Comparison of ENCODE assay signal across 17 cellular contexts in the genomic region with DNA sequence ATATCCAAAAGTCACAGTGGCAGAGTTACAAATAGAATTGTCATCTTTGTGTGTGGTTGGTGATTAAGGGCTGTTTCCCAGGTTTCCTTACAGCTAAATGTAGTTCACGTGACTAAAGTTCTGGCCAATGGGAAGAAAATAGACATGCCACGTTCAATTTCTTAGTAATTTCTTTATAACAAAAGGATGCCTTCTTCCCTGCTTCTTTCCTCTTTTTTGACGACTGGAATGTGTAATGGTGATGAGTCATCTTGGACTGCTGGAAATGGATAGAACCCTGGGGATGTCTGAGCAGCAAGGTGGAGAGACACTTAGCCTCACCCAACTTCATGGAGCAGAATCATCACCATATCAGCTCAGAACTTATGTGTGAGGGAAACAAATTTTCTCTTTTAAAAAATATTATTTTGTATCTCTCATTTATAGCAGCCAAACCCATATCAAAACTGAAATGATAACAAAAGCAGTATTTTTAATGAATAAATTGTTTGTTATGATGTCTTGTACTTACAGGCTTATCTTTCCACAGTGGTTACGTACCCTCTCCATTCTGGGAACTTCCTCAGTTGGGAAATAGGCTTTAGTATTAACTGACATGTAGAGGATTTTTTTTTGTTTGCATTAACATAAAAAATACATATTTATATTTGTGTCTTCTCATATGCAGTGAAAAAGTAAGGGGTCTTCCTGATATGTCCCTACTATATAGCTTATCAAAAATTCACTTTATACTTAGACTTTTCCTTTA.
DNase-seq lines count a peak whose midpoint lies in the region; TF ChIP-seq lines count a peak whose summit lies in the region.
"Had no signal": no experiment of that assay in that cellular context is flagged by ENCODE, and none has a peak within 500 bp of the region (broad histone marks: within the 10 kb centered on the region; RNA-seq: fewer than 3 reads in every experiment).

No MANE protein-coding gene starts in this region.

- no peak overlapping the region for H3K27ac ChIP-seq in OCI-LY3 (ENCODE audit: low read length)
- H3K27ac ChIP-seq: C4-2B, SK-N-MC, testis had no signal

- H3K9ac ChIP-seq in OCI-LY3 (ENCODE audit: low read length) = no peak overlapping the region

- H2AFZ ChIP-seq in OCI-LY3 (ENCODE audit: low read depth, low read length) = 0 out of 2 replicates have a peak overlapping the region, but pooled peaks have one; percentile 17

- H3K4me3 ChIP-seq in OCI-LY3 (ENCODE audit: low read length) = no peak overlapping the region
- no peak overlapping the region for H3K4me3 ChIP-seq in lower leg skin (ENCODE audit: low read depth, poor library complexity, severe bottlenecking)
- H3K4me3 ChIP-seq: SK-N-MC, testis had no signal

- H3K4me2 ChIP-seq in OCI-LY3 (ENCODE audit: low read length) = no peak overlapping the region

- H3K79me2 ChIP-seq in OCI-LY3 (ENCODE audit: low read length) = no peaks in the 10 kb centered on the region

- no peaks in the 10 kb centered on the region for H3K36me3 ChIP-seq in OCI-LY3 (replicated peaks; ENCODE audit: low read depth, low read length)

- DNase-seq in EH (ENCODE audit: low read depth) = peak; percentile 56
- DNase-seq in dermis blood vessel endothelial cell = peak; percentile 12
- peak; percentile 46 for DNase-seq in myocyte (ENCODE audit: low read depth)
- no peak for DNase-seq in activated CD8-positive, alpha-beta memory T cell treated with anti-CD3 and anti-CD28 coated beads for 24 hours
- DNase-seq in NCI-H2171 (lab: John Stamatoyannopoulos, UW) = no peak
- no peak for DNase-seq in lower leg skin (ENCODE audit: low spot score in 2 of 2)
- no peak for DNase-seq in NCI-H2107 (lab: John Stamatoyannopoulos, UW)
- DNase-seq: activated CD8-positive, alpha-beta memory T cell treated with anti-CD3 and anti-CD28 coated beads, Interleukin-2, amount 10 ng/mL, durations not matched to agents 7 days and 5 days; activated gamma-delta T cell treated with Interleukin-2 at 50 U/mL for 16 hours; central memory CD4-positive, alpha-beta T cell; left cardiac atrium; naive B cell; stimulated activated CD4-positive, alpha-beta T cell treated with anti-CD3 and anti-CD28 coated beads, Interleukin-1b, Interleukin-23, amount 100 ng/mL, for 48 hours; testis had no signal

- 53 to 61% methylated on average over 4 of the region's 4 CpGs for WGBS in lower leg skin, 2 donors

- H3K27me3 ChIP-seq in OCI-LY3 (ENCODE audit: low read depth, low read length) = no peaks in the 10 kb centered on the region
- H3K27me3 ChIP-seq: testis had no signal

- TF ChIP-seq CTCF in OCI-LY3 (IDR thresholded peaks at IDR 0.05; ENCODE audit: low read depth, low read length) = no peak
- TF ChIP-seq CTCF in lower leg skin (IDR thresholded peaks at IDR 0.05) = no peak

- TF ChIP-seq POLR2A in lower leg skin (IDR thresholded peaks at IDR 0.05) = no peak

- no peaks in the 10 kb centered on the region for H3K4me1 ChIP-seq in OCI-LY3 (ENCODE audit: low read length)
- H3K4me1 ChIP-seq: testis had no signal

- H3K9me3 ChIP-seq in OCI-LY3 (ENCODE audit: insufficient read depth, low read length) = no peaks in the 10 kb centered on the region
- H3K9me3 ChIP-seq: testis had no signal

- intact Hi-C loops in lower leg skin (cut with DNase I; ENCODE audit: low total_unique reads) = no loop called here

- H4K20me1 ChIP-seq in OCI-LY3 (ENCODE audit: insufficient read depth, low read length) = no peaks in the 10 kb centered on the region

Comparison
In these comparisons a context has a peak if more than half of its experiments do, and no peak if none do; other contexts are left out.
1. DNase-seq: peak in EH (single experiment), dermis blood vessel endothelial cell (single experiment) and myocyte (single experiment); none in activated CD8-positive, alpha-beta memory T cell treated with anti-CD3 and anti-CD28 coated beads for 24 hours (single experiment), NCI-H2171 (single experiment), lower leg skin (0 of 2) and NCI-H2107 (single experiment).